13 cellular contexts compared by ENCODE assay signal in genomic region chr3:74883690-74884089, GRCh38.
DNase-seq lines count a peak whose midpoint lies in the region; ATAC-seq and TF ChIP-seq lines count a peak whose summit lies in the region.
"Had no signal": no experiment of that assay in that cellular context is flagged by ENCODE, and none has a peak within 500 bp of the region (broad histone marks: within the 10 kb centered on the region; RNA-seq: fewer than 3 reads in every experiment).

No MANE protein-coding gene starts in this region.

- peak; percentile 32 for DNase-seq in HT1080 (ENCODE audit: low read depth)
- no peak for DNase-seq in astrocyte of the cerebellum (ENCODE audit: low read depth)
- DNase-seq in kidney epithelial cell (ENCODE audit: low read depth), result no peak
- DNase-seq in NCI-H146 treated with DMSO at 0.1 percent for 48 hours (lab: John Stamatoyannopoulos, UW; ENCODE audit: unreplicated experiment), result no peak
- DNase-seq in activated CD8-positive, alpha-beta memory T cell treated with anti-CD3 and anti-CD28 coated beads for 24 hours, result no peak
- no peak for DNase-seq in Ammon's horn (ENCODE audit: low spot score)
- DNase-seq: amygdala, heart left ventricle, NCI-H1048 had no signal

- H3K36me3 ChIP-seq in kidney epithelial cell (ENCODE audit: control insufficient read depth, insufficient read depth, low read length), result no peaks in the 10 kb centered on the region
- H3K36me3 ChIP-seq: heart left ventricle, vagina had no signal

- ATAC-seq in HG03039 (IDR thresholded peaks at IDR 0.05; ENCODE audit: unreplicated experiment), result no peak
- ATAC-seq: heart left ventricle had no signal

- no peaks in the 10 kb centered on the region for H3K27me3 ChIP-seq in kidney epithelial cell (ENCODE audit: control insufficient read depth, insufficient read depth, low read length)
- H3K27me3 ChIP-seq: heart left ventricle, vagina had no signal

- no peak overlapping the region for H3K27ac ChIP-seq in C4-2B
- H3K27ac ChIP-seq: heart left ventricle, SK-N-MC, vagina had no signal

- H3K4me3 ChIP-seq in astrocyte of the cerebellum (ENCODE audit: low read depth, low read length) (no peak overlapping the region), kidney epithelial cell (ENCODE audit: low read depth, low read length) (no peak overlapping the region)
- H3K4me3 ChIP-seq: heart left ventricle, SK-N-MC, vagina had no signal

- in situ Hi-C loops in astrocyte of the cerebellum (cut with HindIII; ENCODE audit: low sequenced_read_pairs), result no loop called here

- peak; percentile 65 for TF ChIP-seq CTCF in C4-2B (conservative IDR thresholded peaks at IDR 0.05)
- peak; percentile 32 for TF ChIP-seq CTCF in astrocyte of the cerebellum (IDR thresholded peaks at IDR 0.05; ENCODE audit: low read depth, low read length, missing control alignments)
- peak; percentile 45 for TF ChIP-seq CTCF in kidney epithelial cell (IDR thresholded peaks at IDR 0.05; ENCODE audit: insufficient read depth, low read length, poor library complexity, severe bottlenecking)
